Comparison of ENCODE assay signal across 8 cellular contexts in the genomic region with DNA sequence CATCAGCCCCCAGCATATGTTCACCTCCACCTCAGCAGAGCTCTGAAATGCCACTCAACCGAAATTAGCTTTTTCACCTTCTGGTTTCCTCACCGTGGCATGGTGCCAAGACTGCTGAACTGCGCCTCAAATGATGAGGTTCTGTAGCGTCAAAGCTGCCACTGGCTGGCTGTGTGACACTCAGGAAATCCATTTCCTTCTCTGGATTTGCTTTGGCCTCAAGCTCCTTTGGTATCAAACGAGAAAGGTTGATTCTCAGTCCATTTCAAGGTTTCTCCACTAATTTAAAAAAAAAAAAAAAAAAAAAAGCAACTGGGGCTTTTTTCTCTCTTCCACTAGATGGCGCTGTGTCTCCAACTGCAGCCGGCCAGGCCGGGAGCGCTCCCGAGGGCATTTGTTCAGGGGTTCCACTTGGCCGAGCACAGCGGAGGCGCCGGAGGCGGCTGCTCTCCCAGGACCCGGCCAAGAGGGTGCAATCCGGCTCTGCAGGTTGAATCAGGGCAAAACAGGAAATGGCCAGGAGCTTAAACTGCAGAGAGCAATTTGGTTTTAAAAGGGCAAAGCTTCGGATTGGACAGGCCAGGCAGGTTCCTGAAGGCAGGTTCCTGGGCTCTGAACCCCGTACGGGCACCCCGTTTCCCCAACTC. TPM values are rescaled to one million over a fixed set of nuclear protein-coding genes. Genes with fewer than 3 reads are reported as not detected.
DNase-seq lines count a peak whose midpoint lies in the region; ATAC-seq and TF ChIP-seq lines count a peak whose summit lies in the region.

No MANE protein-coding gene starts in this region.

- POLR2A ChIA-PET in GM10248 (lab: Yijun Ruan, JAX), result no interaction called here
- POLR2A ChIA-PET in activated naive CD8-positive, alpha-beta T cell treated with anti-CD3 and anti-CD28 coated beads, Interleukin-2, amount 10 ng/mL, durations not matched to agents 7 days and 5 days (lab: Charles Lee), result no interaction called here

- CTCF ChIA-PET in GM10248 (lab: Yijun Ruan, JAX), result interaction anchor here (0.6 to 8.8 kb wide), 39 partner anchors 9 to 429 kb away, joined by 3 to 116 read pairs (median 3); a partner anchor contains a TSS

- DNase-seq in GM10248 (ENCODE audit: extremely low spot score), result peak; percentile 73
- peak; percentile 51 for DNase-seq in NCI-H128 (lab: John Stamatoyannopoulos, UW; ENCODE audit: unreplicated experiment)
- DNase-seq in SW 1271 (lab: John Stamatoyannopoulos, UW), result peak; percentile 11 to 43
- peak; percentile 65 for DNase-seq in activated naive CD8-positive, alpha-beta T cell treated with anti-CD3 and anti-CD28 coated beads, Interleukin-2, amount 10 ng/mL, durations not matched to agents 7 days and 5 days
- peak; percentile 69 for DNase-seq in left cardiac atrium
- no peak for DNase-seq in retinal pigment epithelial cell (ENCODE audit: low read depth)

- no peak overlapping the region for H3K27ac Mint-ChIP-seq in activated naive CD8-positive, alpha-beta T cell treated with anti-CD3 and anti-CD28 coated beads, Interleukin-2, amount 10 ng/mL, durations not matched to agents 7 days and 5 days

- peaks cover 45% of the 10 kb centered on the region for H3K27me3 Mint-ChIP-seq in activated naive CD8-positive, alpha-beta T cell treated with anti-CD3 and anti-CD28 coated beads, Interleukin-2, amount 10 ng/mL, durations not matched to agents 7 days and 5 days

- ATAC-seq in activated naive CD8-positive, alpha-beta T cell treated with anti-CD3 and anti-CD28 coated beads, Interleukin-2, amount 10 ng/mL, durations not matched to agents 7 days and 5 days (ENCODE audit: low read depth), result peak; percentile 57
- ATAC-seq in left cardiac atrium, result peak; percentile 84 to 86
- no peak for ATAC-seq in GM21515 (IDR thresholded peaks at IDR 0.05; ENCODE audit: unreplicated experiment)
- no peak for ATAC-seq in GM18867 (IDR thresholded peaks at IDR 0.05; ENCODE audit: unreplicated experiment)

- H3K4me3 ChIP-seq in retinal pigment epithelial cell (ENCODE audit: low read length), result no peak overlapping the region

- H3K9me3 Mint-ChIP-seq in activated naive CD8-positive, alpha-beta T cell treated with anti-CD3 and anti-CD28 coated beads, Interleukin-2, amount 10 ng/mL, durations not matched to agents 7 days and 5 days, result no peaks in the 10 kb centered on the region

- H3K4me1 Mint-ChIP-seq in activated naive CD8-positive, alpha-beta T cell treated with anti-CD3 and anti-CD28 coated beads, Interleukin-2, amount 10 ng/mL, durations not matched to agents 7 days and 5 days, result peaks cover 3% of the 10 kb centered on the region

- no peaks in the 10 kb centered on the region for H3K36me3 Mint-ChIP-seq in activated naive CD8-positive, alpha-beta T cell treated with anti-CD3 and anti-CD28 coated beads, Interleukin-2, amount 10 ng/mL, durations not matched to agents 7 days and 5 days

- peak; percentile 47 for TF ChIP-seq CTCF in GM10248 (IDR thresholded peaks at IDR 0.05; ENCODE audit: control extremely low read depth, extremely low read depth, low read depth, missing control alignments)
- peak; percentile 74 for TF ChIP-seq CTCF in retinal pigment epithelial cell (conservative IDR thresholded peaks at IDR 0.05; ENCODE audit: low read depth, low read length)

- H3K4me3 Mint-ChIP-seq in activated naive CD8-positive, alpha-beta T cell treated with anti-CD3 and anti-CD28 coated beads, Interleukin-2, amount 10 ng/mL, durations not matched to agents 7 days and 5 days, result peak overlapping the region; percentile 45

- intact Hi-C loops in left cardiac atrium (cut with DNase I), result loop anchor here (1.0 to 5.0 kb wide), 3 partner anchors 214 to 280 kb away; no protein-coding TSS in a partner anchor

RNA-seq across cellular contexts. Expression of a gene that starts 26.5 kb away (rescaled TPM):
- not detected for total RNA-seq in activated naive CD8-positive, alpha-beta T cell treated with anti-CD3 and anti-CD28 coated beads, Interleukin-2, amount 10 ng/mL, durations not matched to agents 7 days and 5 days
- not detected for total RNA-seq in left cardiac atrium

RNA-seq across cellular contexts. Expression of a gene that starts 26.9 kb away (rescaled TPM):
- total RNA-seq in activated naive CD8-positive, alpha-beta T cell treated with anti-CD3 and anti-CD28 coated beads, Interleukin-2, amount 10 ng/mL, durations not matched to agents 7 days and 5 days, result under 1 TPM; 0.23 to 0.28 TPM
- 1 to 10 TPM; 3.1 to 5.4 TPM for total RNA-seq in left cardiac atrium

Comparison
In these comparisons a context has a peak if more than half of its experiments do, and no peak if none do; other contexts are left out.
1. ATAC-seq: peak in activated naive CD8-positive, alpha-beta T cell treated with anti-CD3 and anti-CD28 coated beads, Interleukin-2, amount 10 ng/mL, durations not matched to agents 7 days and 5 days (single experiment) and left cardiac atrium (2 of 2); none in GM21515 (single experiment) and GM18867 (single experiment).